ENCODE assay signal across 20 cellular contexts in the genomic region with DNA sequence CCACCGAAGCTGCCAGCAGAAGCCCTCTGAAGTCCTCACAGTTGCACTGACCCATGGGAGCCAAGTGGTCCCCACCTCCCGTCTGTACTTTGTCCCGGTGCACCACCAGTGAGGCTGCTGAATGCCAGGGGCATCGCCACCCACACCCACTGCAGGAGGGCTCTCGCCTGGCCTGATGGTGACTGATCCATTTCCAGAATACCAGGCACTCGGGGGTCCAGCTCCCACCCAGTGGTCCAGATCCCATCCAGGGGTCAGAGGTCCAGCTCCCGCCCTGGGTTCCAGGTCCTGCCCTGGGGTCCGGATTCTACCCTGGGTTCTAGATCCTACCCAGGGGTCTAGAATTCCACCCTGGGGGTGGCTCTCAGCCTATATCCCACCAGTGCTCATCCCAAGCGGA. TPM values are rescaled to one million over a fixed set of nuclear protein-coding genes. Genes with fewer than 3 reads are reported as not detected.
A peak's percentile ranks its signal among the peaks of the same experiment; 100 is the strongest.
DNase-seq lines count a peak whose midpoint lies in the region; ATAC-seq, FAIRE-seq and TF ChIP-seq lines count a peak whose summit lies in the region.
"Had no signal": no experiment of that assay in that cellular context is flagged by ENCODE, and none has a peak within 500 bp of the region (broad histone marks: within the 10 kb centered on the region; RNA-seq: fewer than 3 reads in every experiment).

No MANE protein-coding gene starts in this region.

- ATAC-seq in Right ventricle myocardium inferior = no peak
- ATAC-seq: CD8-positive, alpha-beta T cell had no signal

- intact Hi-C loops in Right ventricle myocardium inferior (cut with DNase I) = no loop called here
- intact Hi-C loops in kidney (cut with DNase I) = no loop called here
- intact Hi-C loops in spleen (cut with DNase I; ENCODE audit: low total_unique reads) = no loop called here

- TF ChIP-seq CTCF in right atrium auricular region (IDR thresholded peaks at IDR 0.05) (no peak), kidney (IDR thresholded peaks at IDR 0.05; ENCODE audit: borderline replicate concordance, extremely low read depth, insufficient read depth) (no peak), spleen (IDR thresholded peaks at IDR 0.05 in 8 of 11, conservative IDR thresholded peaks at IDR 0.05 in 3 of 11) (no peak)

- H3K36me3 ChIP-seq in right atrium auricular region (no peaks in the 10 kb centered on the region), kidney (ENCODE audit: control insufficient read depth in 1 of 2, insufficient read depth in 2 of 2, low read length in 2 of 2) (no peaks in the 10 kb centered on the region), spleen (no peaks in the 10 kb centered on the region)
- H3K36me3 ChIP-seq: BLaER1 had no signal

- H3K27ac ChIP-seq in right atrium auricular region (no peak overlapping the region), kidney (ENCODE audit: low read depth in 2 of 2, low read length in 2 of 2) (no peak overlapping the region), spleen (no peak overlapping the region)
- H3K27ac ChIP-seq: 22Rv1, BLaER1, C4-2B had no signal

- WGBS in spleen, 5 donors = 78 to 93% (median 88%) methylated on average over 8 to 9 of the region's 9 CpGs

- no peak for FAIRE-seq in kidney (lab: Jason Lieb, UNC)
- FAIRE-seq: A204.1, G401.6, GM12892, H54 had no signal

- H3K4me1 ChIP-seq in right atrium auricular region (no peaks in the 10 kb centered on the region), kidney (ENCODE audit: control insufficient read depth in 1 of 2, insufficient read depth in 1 of 2, low read depth in 1 of 2, low read length in 2 of 2) (no peaks in the 10 kb centered on the region), spleen (no peaks in the 10 kb centered on the region)
- H3K4me1 ChIP-seq: Caco-2 had no signal

- H3K27me3 ChIP-seq in right atrium auricular region = no peaks in the 10 kb centered on the region
- H3K27me3 ChIP-seq in spleen (replicated peaks in 1 of 7) = peaks cover 0 to 44% (median 0%) of the 10 kb centered on the region in 7 donors
- H3K27me3 ChIP-seq: BLaER1 had no signal

- TF ChIP-seq POLR2A in spleen (IDR thresholded peaks at IDR 0.05) = no peak

- H3K9me3 ChIP-seq in right atrium auricular region (peaks cover 4 to 16% of the 10 kb centered on the region in 2 donors), kidney (ENCODE audit: control insufficient read depth in 1 of 2, low read length in 2 of 2) (peaks cover 7 to 9% of the 10 kb centered on the region in 2 donors), spleen (peaks cover 4 to 29% (median 19%) of the 10 kb centered on the region in 8 donors)

- H3K4me3 ChIP-seq in right atrium auricular region (no peak overlapping the region), kidney (ENCODE audit: low read length in 2 of 2) (no peak overlapping the region), spleen (no peak overlapping the region)
- H3K4me3 ChIP-seq: BLaER1 had no signal

- DNase-seq in Right ventricle myocardium inferior (ENCODE audit: missing footprints) (peak; percentile 15), right atrium auricular region (ENCODE audit: low spot score) (no peak), kidney (peak; percentile 52), spleen (peak; percentile 58), HT-29 (ENCODE audit: low spot score) (no peak)
- DNase-seq in central memory CD4-positive, alpha-beta T cell = no peak
- DNase-seq: Caco-2; CD4-positive, CD25-positive, alpha-beta regulatory T cell; CD8-positive, alpha-beta T cell; DMS153; DND-41; GOT3; HCEC 1CT had no signal

- no peak overlapping the region for H3K9ac ChIP-seq in kidney (ENCODE audit: low read length in 2 of 2)
- H3K9ac ChIP-seq: BLaER1 had no signal

RNA-seq across cellular contexts. Expression of a gene that starts 9.1 kb away (rescaled TPM):
- total RNA-seq in Right ventricle myocardium inferior = 1.6 TPM
- under 1 TPM; 0.20 to 0.44 TPM for total RNA-seq in right atrium auricular region
- 0.16 TPM for total RNA-seq in kidney
- polyA plus RNA-seq in kidney (ENCODE audit: insufficient read depth, low read depth, low replicate concordance) = 0.13 TPM
- under 1 TPM; 0.13 to 0.92 (median 0.44) TPM for total RNA-seq in spleen
- under 1 TPM; 0.06 to 0.13 (median 0.13) TPM for polyA plus RNA-seq in spleen
- 0.08 TPM in 1 of 2 replicates, not detected in the other for total RNA-seq in HT-29 (2014; rRNA removed; shearing (Covaris generic))
- polyA plus RNA-seq: CD4-positive, CD25-positive, alpha-beta regulatory T cell had no signal

Comparison
In these comparisons a context has a peak if more than half of its experiments do, and no peak if none do; other contexts are left out.
1. DNase-seq: peak in Right ventricle myocardium inferior (single experiment), kidney (single experiment) and spleen (single experiment); none in right atrium auricular region (single experiment), HT-29 (single experiment) and central memory CD4-positive, alpha-beta T cell (single experiment).